ENCODE assay signal across 13 cellular contexts in the genomic region with DNA sequence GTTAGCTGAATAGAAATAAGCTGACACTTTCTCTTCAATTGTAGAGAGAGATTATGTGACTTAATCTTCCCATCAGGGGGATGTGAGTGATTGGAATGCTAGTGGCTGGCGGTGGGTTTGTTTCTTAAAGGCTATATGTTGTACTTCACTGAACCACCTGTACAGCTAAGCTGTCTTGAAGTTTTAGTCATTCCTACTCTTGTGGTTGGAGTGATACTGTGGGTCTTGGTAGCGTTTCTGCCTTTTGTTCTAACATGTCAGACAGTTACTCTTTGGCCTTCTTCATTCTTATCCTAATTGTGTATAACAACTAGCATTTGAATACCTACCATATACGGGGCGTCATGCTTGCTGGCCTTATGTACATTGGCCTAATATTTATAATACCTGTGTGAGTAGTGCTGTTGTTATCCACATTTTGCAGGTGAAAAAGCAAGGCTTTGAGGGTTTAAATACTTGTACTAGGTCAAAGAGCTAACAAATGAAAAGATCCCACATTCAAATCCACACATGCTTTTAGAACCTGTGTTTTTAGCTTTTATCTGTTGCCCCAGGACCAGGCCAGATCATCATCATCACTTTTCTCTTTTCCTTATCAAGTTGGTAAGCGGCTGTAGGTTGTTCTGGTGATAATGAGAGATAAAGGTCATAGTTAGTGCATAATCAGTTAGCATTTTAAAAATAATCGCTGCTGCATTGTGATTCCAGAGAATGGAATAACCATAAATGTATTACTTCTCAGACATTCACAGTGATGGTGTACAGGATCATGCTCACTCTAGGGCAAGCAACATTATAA. TPM values are rescaled to one million over a fixed set of nuclear protein-coding genes. Genes with fewer than 3 reads are reported as not detected.
A peak's percentile ranks its signal among the peaks of the same experiment; 100 is the strongest.
DNase-seq lines count a peak whose midpoint lies in the region; ATAC-seq and TF ChIP-seq lines count a peak whose summit lies in the region.
"Had no signal": no experiment of that assay in that cellular context is flagged by ENCODE, and none has a peak within 500 bp of the region (broad histone marks: within the 10 kb centered on the region; RNA-seq: fewer than 3 reads in every experiment).

No MANE protein-coding gene starts in this region.

- 83% methylated on average over 6 of the region's 6 CpGs for WGBS in prostate gland

- H3K4me3 ChIP-seq in cardiac muscle cell = no peak overlapping the region
- H3K4me3 ChIP-seq in right atrium auricular region = no peak overlapping the region
- no peak overlapping the region for H3K4me3 ChIP-seq in GM23338
- no peak overlapping the region for H3K4me3 ChIP-seq in prostate gland
- H3K4me3 ChIP-seq: BLaER1 treated with 17β-estradiol and CSF1 and Interleukin-3, amounts not matched to agents 10 nM and 100 nM; MG63; psoas muscle had no signal

- no peak for ATAC-seq in GM23338
- ATAC-seq in HG03457 (IDR thresholded peaks at IDR 0.05; ENCODE audit: unreplicated experiment) = peak; percentile 87
- ATAC-seq in stimulated activated naive CD8-positive, alpha-beta T cell treated with anti-CD3 and anti-CD28 coated beads, Interleukin-15, Interleukin-2, amounts not matched to agents 100 U/mL and 50 U/mL, for 24 hours = peak; percentile 98
- ATAC-seq: psoas muscle had no signal

- H2AFZ ChIP-seq in GM23338 = no peak overlapping the region

- peak overlapping the region; percentile 2 for H3K27ac ChIP-seq in cardiac muscle cell
- H3K27ac ChIP-seq in right atrium auricular region = no peak overlapping the region
- H3K27ac ChIP-seq in GM23338 (ENCODE audit: low read depth) = no peak overlapping the region
- H3K27ac ChIP-seq in prostate gland = no peak overlapping the region
- H3K27ac ChIP-seq: BLaER1 treated with 17β-estradiol and CSF1 and Interleukin-3, amounts not matched to agents 10 nM and 100 nM; epithelial cell of prostate; psoas muscle had no signal

- DNase-seq in cardiac muscle cell (ENCODE audit: low read depth in 1 of 2, low spot score in 1 of 2) (no peak), right atrium auricular region (ENCODE audit: low spot score) (no peak), GM23338 (ENCODE audit: low spot score) (no peak), OCI-M2 (lab: John Stamatoyannopoulos, UW; ENCODE audit: unreplicated experiment) (no peak), prostate gland (ENCODE audit: low spot score) (no peak), H4 (ENCODE audit: low spot score) (no peak)
- no peak for DNase-seq in stimulated activated naive CD8-positive, alpha-beta T cell treated with anti-CD3 and anti-CD28 coated beads, Interleukin-15, Interleukin-2, amounts not matched to agents 100 U/mL and 50 U/mL, for 24 hours
- DNase-seq: activated effector memory CD4-positive, alpha-beta T cell treated with Interleukin-2 at 50 U/mL for 16 hours; MG63; psoas muscle had no signal

- no peak for TF ChIP-seq POLR2A in prostate gland (IDR thresholded peaks at IDR 0.05)

- 0 out of 3 replicates have a peak, but pooled peaks cover 5% of the 10 kb centered on the region for H3K36me3 Mint-ChIP-seq in GM23338 (ENCODE audit: low read depth)

- no peaks in the 10 kb centered on the region for H3K9me3 ChIP-seq in cardiac muscle cell (ENCODE audit: low read depth)
- no peaks in the 10 kb centered on the region for H3K9me3 ChIP-seq in right atrium auricular region
- no peaks in the 10 kb centered on the region for H3K9me3 ChIP-seq in prostate gland
- H3K9me3 ChIP-seq: psoas muscle had no signal

- intact Hi-C loops in prostate gland (cut with DNase I) = no loop called here

- H3K79me2 ChIP-seq in GM23338 (replicated peaks; ENCODE audit: insufficient read depth) = peaks cover 78% of the 10 kb centered on the region

- H3K27me3 ChIP-seq in cardiac muscle cell (no peaks in the 10 kb centered on the region), right atrium auricular region (no peaks in the 10 kb centered on the region), GM23338 (ENCODE audit: insufficient read depth) (no peaks in the 10 kb centered on the region), prostate gland (replicated peaks; ENCODE audit: insufficient read depth) (no peaks in the 10 kb centered on the region)
- H3K27me3 ChIP-seq: BLaER1 treated with 17β-estradiol and CSF1 and Interleukin-3, amounts not matched to agents 10 nM and 100 nM; MG63 had no signal

- H3K9me3 Mint-ChIP-seq in GM23338 = peaks cover 6% of the 10 kb centered on the region; the same call in 1 of the 3 replicates

- H3K4me2 ChIP-seq in GM23338 = peak overlapping the region; percentile 46; the same call in 1 of the 2 replicates
- H3K4me2 ChIP-seq: BLaER1 treated with 17β-estradiol and CSF1 and Interleukin-3, amounts not matched to agents 10 nM and 100 nM had no signal

- peaks cover 12% of the 10 kb centered on the region for H4K20me1 ChIP-seq in GM23338 (replicated peaks; ENCODE audit: insufficient read depth)

- H3K27ac Mint-ChIP-seq in GM23338 = no peak overlapping the region

- no peaks in the 10 kb centered on the region for H3F3A ChIP-seq in GM23338 (replicated peaks; ENCODE audit: low read depth)

- H3K36me3 ChIP-seq in cardiac muscle cell (no peaks in the 10 kb centered on the region), right atrium auricular region (no peaks in the 10 kb centered on the region), GM23338 (ENCODE audit: insufficient read depth) (no peaks in the 10 kb centered on the region), prostate gland (no peaks in the 10 kb centered on the region)

- no peaks in the 10 kb centered on the region for H3K9me2 ChIP-seq in GM23338 (ENCODE audit: insufficient read depth)

- H3K4me3 Mint-ChIP-seq in GM23338 = no peak overlapping the region

- peaks cover 45% of the 10 kb centered on the region for H3K4me1 Mint-ChIP-seq in GM23338

- TF ChIP-seq CTCF in cardiac muscle cell (IDR thresholded peaks at IDR 0.05; ENCODE audit: low read depth, low read length) (no peak), right atrium auricular region (IDR thresholded peaks at IDR 0.05) (no peak), GM23338 (conservative IDR thresholded peaks at IDR 0.05; ENCODE audit: low read depth in 2 of 2) (no peak), prostate gland (IDR thresholded peaks at IDR 0.05) (no peak)

- H3K4me1 ChIP-seq in cardiac muscle cell (ENCODE audit: low read depth) = peaks cover 14% of the 10 kb centered on the region
- H3K4me1 ChIP-seq in right atrium auricular region = peaks cover 0 to 27% of the 10 kb centered on the region in 2 donors
- peaks cover 24% of the 10 kb centered on the region for H3K4me1 ChIP-seq in GM23338 (ENCODE audit: insufficient read depth)
- H3K4me1 ChIP-seq in prostate gland (replicated peaks) = no peaks in the 10 kb centered on the region
- H3K4me1 ChIP-seq: BLaER1 treated with 17β-estradiol and CSF1 and Interleukin-3, amounts not matched to agents 10 nM and 100 nM; psoas muscle had no signal

- no peaks in the 10 kb centered on the region for H3K27me3 Mint-ChIP-seq in GM23338 (ENCODE audit: insufficient read depth, low read depth, poor library complexity)

TF ChIP-seq in GM23338, 12 proteins besides CTCF, POLR2A, EP300 and RAD21 (continues in another document):
- TF ChIP-seq ZNF114 (CRISPR knock-in tag; IDR thresholded peaks at IDR 0.05) (no peak), CREB1 (CRISPR knock-in tag; IDR thresholded peaks at IDR 0.05; ENCODE audit: low read depth) (no peak)

RNA-seq across cellular contexts. Expression of gene AKAP13, which starts 50.2 kb away (rescaled TPM):
- total RNA-seq in cardiac muscle cell = 72.5 and 108 TPM in 2 replicates
- polyA plus RNA-seq in cardiac muscle cell = 53.1 and 86.9 TPM in 2 replicates
- total RNA-seq in right atrium auricular region = 100 to 1,000 TPM; 293 to 339 TPM
- total RNA-seq in GM23338 (2014; rRNA removed; shearing (Covaris generic)) = 49.4 and 60.7 TPM in 2 replicates
- 40.3 and 46.2 TPM in 2 replicates for polyA plus RNA-seq in GM23338 (2016; fragmentation: Nextera tagmentation; extraction: Ambion mirVana)
- 100 to 1,000 TPM; 102 to 195 TPM for total RNA-seq in prostate gland
- 13.8 and 16.6 TPM in 2 replicates for total RNA-seq in H4 (2014; rRNA removed; shearing (Covaris generic))
